Comparison of ENCODE assay signal across 2 cellular contexts in genomic region chr17:40960144-40960543, GRCh38.
TF ChIP-seq lines count a peak whose summit lies in the region.

No MANE protein-coding gene starts in this region.

TF ChIP-seq in SK-N-SH, 30 proteins besides CTCF, POLR2A, EP300 and RAD21:
- no peak for TF ChIP-seq RXRA (IDR thresholded peaks at IDR 0.05; ENCODE audit: borderline replicate concordance, low read depth)
- TF ChIP-seq USF1 (IDR thresholded peaks at IDR 0.05; ENCODE audit: borderline replicate concordance, low read depth) = no peak
- no peak for TF ChIP-seq SMC3 (IDR thresholded peaks at IDR 0.05; ENCODE audit: low read depth, low read length)

TF ChIP-seq in SK-N-SH treated with all-trans-retinoic acid at 6 μM for 48 hours, 23 proteins besides CTCF, POLR2A, EP300 and RAD21:
- TF ChIP-seq OSR1 (CRISPR knock-in tag; IDR thresholded peaks at IDR 0.05) = no peak
- no peak for TF ChIP-seq SNAI2 (CRISPR knock-in tag; IDR thresholded peaks at IDR 0.05)
- TF ChIP-seq PPARA (CRISPR knock-in tag; IDR thresholded peaks at IDR 0.05; ENCODE audit: borderline replicate concordance) = no peak
- no peak for TF ChIP-seq ZNF70 (CRISPR knock-in tag; IDR thresholded peaks at IDR 0.05)
- no peak for TF ChIP-seq PATZ1 (CRISPR knock-in tag; IDR thresholded peaks at IDR 0.05; ENCODE audit: borderline replicate concordance)
- no peak for TF ChIP-seq CSDC2 (CRISPR knock-in tag; IDR thresholded peaks at IDR 0.05)
- TF ChIP-seq ISL1 (CRISPR knock-in tag; IDR thresholded peaks at IDR 0.05) = no peak
- TF ChIP-seq ZNF565 (CRISPR knock-in tag; conservative IDR thresholded peaks at IDR 0.05; ENCODE audit: low read depth) = no peak
- TF ChIP-seq CREB5 (CRISPR knock-in tag; IDR thresholded peaks at IDR 0.05; ENCODE audit: low read depth) = no peak
- no peak for TF ChIP-seq TSHZ2 (CRISPR knock-in tag; IDR thresholded peaks at IDR 0.05)
- no peak for TF ChIP-seq ZNF8 (CRISPR knock-in tag; IDR thresholded peaks at IDR 0.05)
- no peak for TF ChIP-seq GLIS3 (CRISPR knock-in tag; IDR thresholded peaks at IDR 0.05)
- TF ChIP-seq TOX (CRISPR knock-in tag; IDR thresholded peaks at IDR 0.05; ENCODE audit: borderline replicate concordance) = no peak
- no peak for TF ChIP-seq POU6F1 (CRISPR knock-in tag; IDR thresholded peaks at IDR 0.05; ENCODE audit: borderline replicate concordance, low read depth)
- TF ChIP-seq ARNTL (CRISPR knock-in tag; IDR thresholded peaks at IDR 0.05; ENCODE audit: borderline replicate concordance, low read depth) = no peak
- no peak for TF ChIP-seq ZC3H10 (CRISPR knock-in tag; IDR thresholded peaks at IDR 0.05)
- no peak for TF ChIP-seq ESRRG (CRISPR knock-in tag; IDR thresholded peaks at IDR 0.05)
